Comparison of ENCODE assay signal across 13 cellular contexts in the genomic region with DNA sequence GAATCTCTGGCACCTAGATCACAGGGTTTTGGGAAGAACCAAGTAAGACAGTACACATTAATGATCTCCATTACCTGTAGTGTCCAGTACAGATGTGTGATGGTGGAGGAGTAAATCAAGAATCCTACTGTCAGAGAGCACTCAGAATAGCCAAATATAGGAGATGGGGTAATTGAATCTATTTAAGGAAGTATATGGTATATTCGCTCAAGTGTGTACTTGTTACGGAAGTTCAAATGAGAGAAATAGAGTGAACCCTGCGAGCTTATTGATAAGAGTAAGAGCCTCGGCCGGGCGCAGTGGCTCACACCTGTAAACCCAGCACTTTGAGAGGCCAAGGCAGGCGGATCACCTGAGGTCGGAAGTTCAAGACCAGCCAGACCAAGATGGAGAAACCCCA. TPM values are rescaled to one million over a fixed set of nuclear protein-coding genes. Genes with fewer than 3 reads are reported as not detected.
A peak's percentile ranks its signal among the peaks of the same experiment; 100 is the strongest.
DNase-seq lines count a peak whose midpoint lies in the region; ATAC-seq and TF ChIP-seq lines count a peak whose summit lies in the region.
"Had no signal": no experiment of that assay in that cellular context is flagged by ENCODE, and none has a peak within 500 bp of the region (broad histone marks: within the 10 kb centered on the region; RNA-seq: fewer than 3 reads in every experiment).

No MANE protein-coding gene starts in this region.

- no peak overlapping the region for H3K4me2 ChIP-seq in GM23248 (ENCODE audit: unreplicated experiment)

- no peaks in the 10 kb centered on the region for H3K27me3 Mint-ChIP-seq in activated T-helper 17 cell treated with anti-CD3 and anti-CD28 coated beads, Interleukin-2, amount 50 U/mL, for 72 hours
- no peaks in the 10 kb centered on the region for H3K27me3 Mint-ChIP-seq in nephron (ENCODE audit: low read depth)

- H2AFZ ChIP-seq in GM23248 = no peak overlapping the region

- H3K9me3 Mint-ChIP-seq in activated T-helper 17 cell treated with anti-CD3 and anti-CD28 coated beads, Interleukin-2, amount 50 U/mL, for 72 hours = no peaks in the 10 kb centered on the region
- H3K9me3 Mint-ChIP-seq in nephron = no peaks in the 10 kb centered on the region

- H3K9ac ChIP-seq in GM23248 = no peak overlapping the region

- H3K4me1 Mint-ChIP-seq in activated T-helper 17 cell treated with anti-CD3 and anti-CD28 coated beads, Interleukin-2, amount 50 U/mL, for 72 hours = peaks cover 40% of the 10 kb centered on the region
- H3K4me1 Mint-ChIP-seq in nephron = peaks cover 25% of the 10 kb centered on the region

- TF ChIP-seq CTCF in nephron (IDR thresholded peaks at IDR 0.05; ENCODE audit: unreplicated experiment in 3 of 3) = no peak

- H3F3A ChIP-seq in GM23248 (ENCODE audit: insufficient read depth) = no peaks in the 10 kb centered on the region

- peaks cover 16% of the 10 kb centered on the region for H3K4me1 ChIP-seq in GM23248 (ENCODE audit: insufficient read depth)

- no peaks in the 10 kb centered on the region for H3K27me3 ChIP-seq in GM23248 (replicated peaks; ENCODE audit: insufficient read depth)

- no peaks in the 10 kb centered on the region for H4K20me1 ChIP-seq in GM23248 (ENCODE audit: insufficient read depth)

- no peak for ATAC-seq in activated T-helper 17 cell treated with anti-CD3 and anti-CD28 coated beads, Interleukin-2, amount 50 U/mL, for 72 hours (replicated peaks)
- no peak for ATAC-seq in GM18867 (IDR thresholded peaks at IDR 0.05; ENCODE audit: unreplicated experiment)
- ATAC-seq in HG02852 (IDR thresholded peaks at IDR 0.05; ENCODE audit: unreplicated experiment) = no peak

- DNase-seq in NOMO-1 treated with DMSO at 0.1 percent for 48 hours (lab: John Stamatoyannopoulos, UW; ENCODE audit: unreplicated experiment) (peak; percentile 18), NOMO-1 treated with dmso at 0.1 percent for 144 hours (lab: John Stamatoyannopoulos, UW; ENCODE audit: unreplicated experiment) (no peak), GM23248 (no peak), HUDEP-2 (lab: John Stamatoyannopoulos, UW; ENCODE audit: unreplicated experiment in 76 of 76) (no peak)
- DNase-seq: 8988T; activated gamma-delta T cell treated with Interleukin-2 at 50 U/mL for 16 hours; DMS53; NCI-H2081 treated with DMSO at 0.1 percent for 48 hours; stimulated activated naive CD4-positive, alpha-beta T cell had no signal

- in situ Hi-C loops in GM23248 (cut with MboI) = no loop called here

- H3K9me2 ChIP-seq in GM23248 (ENCODE audit: insufficient read depth) = no peaks in the 10 kb centered on the region

- no peaks in the 10 kb centered on the region for H3K9me3 ChIP-seq in GM23248 (ENCODE audit: low read depth)

- 97 to 99% methylated on average over 8 of the region's 8 CpGs for WGBS in GM23248 (ENCODE audit: low coverage in 1 of 2, low lambda C conversion rate in 2 of 2, missing lambda C conversion rate in 2 of 2), 2 experiments

- H3K36me3 Mint-ChIP-seq in activated T-helper 17 cell treated with anti-CD3 and anti-CD28 coated beads, Interleukin-2, amount 50 U/mL, for 72 hours (ENCODE audit: low read depth) = peaks cover 75% of the 10 kb centered on the region
- peaks cover 36% of the 10 kb centered on the region for H3K36me3 Mint-ChIP-seq in nephron (ENCODE audit: low read depth)

- no peaks in the 10 kb centered on the region for H3K36me3 ChIP-seq in GM23248 (ENCODE audit: low read depth)

- no peak overlapping the region for H3K27ac ChIP-seq in GM23248

- peak overlapping the region; percentile 98 for H3K27ac Mint-ChIP-seq in activated T-helper 17 cell treated with anti-CD3 and anti-CD28 coated beads, Interleukin-2, amount 50 U/mL, for 72 hours
- H3K27ac Mint-ChIP-seq in nephron = peak overlapping the region in 2 of 3 experiments; percentile 74 to 91

- H3K4me3 ChIP-seq in GM23248 = 0 out of 2 replicates have a peak overlapping the region, but pooled peaks have one; percentile 97

- peaks cover 84% of the 10 kb centered on the region for H3K79me2 ChIP-seq in GM23248 (ENCODE audit: insufficient read depth)

- H3K4me3 Mint-ChIP-seq in activated T-helper 17 cell treated with anti-CD3 and anti-CD28 coated beads, Interleukin-2, amount 50 U/mL, for 72 hours = peak overlapping the region; percentile 92
- peak overlapping the region; percentile 94 to 96 (median 95) for H3K4me3 Mint-ChIP-seq in nephron

RNA-seq across cellular contexts. Expression of gene SPCS2, which starts 2.2 kb away (rescaled TPM):
- 51.1 and 316 TPM in 2 replicates for total RNA-seq in GM23248 (2014; rRNA removed; shearing (Covaris generic))
- polyA plus RNA-seq in GM23248 (2016; fragmentation: Nextera tagmentation; extraction: Ambion mirVana) = 335 and 370 TPM in 2 replicates
- 100 to 1,000 TPM; 143 to 195 TPM for total RNA-seq in activated T-helper 17 cell treated with anti-CD3 and anti-CD28 coated beads, Interleukin-2, amount 50 U/mL, for 72 hours

RNA-seq across cellular contexts. Expression of gene XRRA1, which starts 2.4 kb away (rescaled TPM):
- total RNA-seq in GM23248 (2014; rRNA removed; shearing (Covaris generic)) = 1.4 and 3.2 TPM in 2 replicates
- polyA plus RNA-seq in GM23248 (2016; fragmentation: Nextera tagmentation; extraction: Ambion mirVana) = 7.0 and 7.3 TPM in 2 replicates
- 10 to 100 TPM; 30.1 to 41.0 TPM for total RNA-seq in activated T-helper 17 cell treated with anti-CD3 and anti-CD28 coated beads, Interleukin-2, amount 50 U/mL, for 72 hours

RNA-seq across cellular contexts. Expression of gene NEU3, which starts 37.5 kb away (rescaled TPM):
- 6.2 and 6.4 TPM in 2 replicates for total RNA-seq in GM23248 (2014; rRNA removed; shearing (Covaris generic))
- 2.3 and 2.5 TPM in 2 replicates for polyA plus RNA-seq in GM23248 (2016; fragmentation: Nextera tagmentation; extraction: Ambion mirVana)
- total RNA-seq in activated T-helper 17 cell treated with anti-CD3 and anti-CD28 coated beads, Interleukin-2, amount 50 U/mL, for 72 hours = 10 to 100 TPM; 19.5 to 26.4 TPM
